17 cellular contexts compared by ENCODE assay signal in the genomic region with DNA sequence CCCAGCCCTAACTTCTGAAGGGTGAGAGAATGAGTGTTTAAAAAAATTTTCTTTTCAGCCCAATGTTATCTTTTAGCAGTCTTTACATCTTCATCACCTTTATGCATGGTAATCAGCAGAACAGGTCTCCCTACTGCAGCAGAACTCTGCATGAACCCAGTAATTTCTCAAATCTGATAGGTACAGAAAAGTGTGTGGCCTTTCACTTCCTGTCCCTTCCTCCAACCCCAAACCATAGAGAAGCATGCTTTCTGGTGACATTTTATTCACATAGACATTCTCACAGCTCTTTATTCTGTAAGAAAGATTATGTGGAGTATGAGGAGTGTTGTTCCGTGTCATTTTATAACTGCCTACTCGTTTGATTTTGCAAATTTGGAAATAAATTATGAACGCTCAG.
A peak's percentile ranks its signal among the peaks of the same experiment; 100 is the strongest.
DNase-seq lines count a peak whose midpoint lies in the region; ATAC-seq and TF ChIP-seq lines count a peak whose summit lies in the region.
"Had no signal": no experiment of that assay in that cellular context is flagged by ENCODE, and none has a peak within 500 bp of the region (broad histone marks: within the 10 kb centered on the region; RNA-seq: fewer than 3 reads in every experiment).

No MANE protein-coding gene starts in this region.

- no peak for TF ChIP-seq POLR2A in Peyer's patch (IDR thresholded peaks at IDR 0.05)

- H3K4me3 Mint-ChIP-seq in activated naive CD4-positive, alpha-beta T cell treated with anti-CD3 and anti-CD28 coated beads, Interleukin-2, amount 10 ng/mL, durations not matched to agents 7 days and 5 days = no peak overlapping the region
- no peak overlapping the region for H3K4me3 Mint-ChIP-seq in activated naive CD4-positive, alpha-beta T cell treated with anti-CD3 and anti-CD28 coated beads for 36 hours
- H3K4me3 Mint-ChIP-seq in activated T-helper 1 cell treated with anti-CD3 and anti-CD28 coated beads, Interleukin-12 subunit alpha, Interleukin-12 subunit beta, Interleukin-2, Interleukin-4 antibody, amounts not matched to agents 30 ng/mL and 10 ng/mL and 1 ng/mL, durations not matched to agents 14 hours and 24 hours and 36 hours = peak overlapping the region; percentile 16
- H3K4me3 Mint-ChIP-seq in type B pancreatic cell = no peak overlapping the region

- H3K4me3 ChIP-seq in Peyer's patch = no peak overlapping the region
- H3K4me3 ChIP-seq: upper lobe of left lung had no signal

- peaks cover 46% of the 10 kb centered on the region for H3K4me1 Mint-ChIP-seq in activated naive CD4-positive, alpha-beta T cell treated with anti-CD3 and anti-CD28 coated beads, Interleukin-2, amount 10 ng/mL, durations not matched to agents 7 days and 5 days
- H3K4me1 Mint-ChIP-seq in activated naive CD4-positive, alpha-beta T cell treated with anti-CD3 and anti-CD28 coated beads for 36 hours (ENCODE audit: low read depth) = peaks cover 39% of the 10 kb centered on the region
- H3K4me1 Mint-ChIP-seq in activated T-helper 1 cell treated with anti-CD3 and anti-CD28 coated beads, Interleukin-12 subunit alpha, Interleukin-12 subunit beta, Interleukin-2, Interleukin-4 antibody, amounts not matched to agents 30 ng/mL and 10 ng/mL and 1 ng/mL, durations not matched to agents 14 hours and 24 hours and 36 hours (ENCODE audit: low read depth) = peaks cover 59% of the 10 kb centered on the region
- H3K4me1 Mint-ChIP-seq in type B pancreatic cell (ENCODE audit: unreplicated experiment) = no peaks in the 10 kb centered on the region

- intact Hi-C loops in activated naive CD4-positive, alpha-beta T cell treated with anti-CD3 and anti-CD28 coated beads for 36 hours (cut with micrococcal nuclease) = no loop called here
- intact Hi-C loops in activated T-helper 1 cell treated with anti-CD3 and anti-CD28 coated beads, Interleukin-12 subunit alpha, Interleukin-12 subunit beta, Interleukin-2, Interleukin-4 antibody, amounts not matched to agents 30 ng/mL and 10 ng/mL and 1 ng/mL, durations not matched to agents 14 hours and 24 hours and 36 hours (cut with micrococcal nuclease) = no loop called here

- H3K27ac Mint-ChIP-seq in activated naive CD4-positive, alpha-beta T cell treated with anti-CD3 and anti-CD28 coated beads, Interleukin-2, amount 10 ng/mL, durations not matched to agents 7 days and 5 days = peak overlapping the region; percentile 34
- H3K27ac Mint-ChIP-seq in activated naive CD4-positive, alpha-beta T cell treated with anti-CD3 and anti-CD28 coated beads for 36 hours = no peak overlapping the region
- peak overlapping the region; percentile 4 for H3K27ac Mint-ChIP-seq in activated T-helper 1 cell treated with anti-CD3 and anti-CD28 coated beads, Interleukin-12 subunit alpha, Interleukin-12 subunit beta, Interleukin-2, Interleukin-4 antibody, amounts not matched to agents 30 ng/mL and 10 ng/mL and 1 ng/mL, durations not matched to agents 14 hours and 24 hours and 36 hours
- H3K27ac Mint-ChIP-seq in type B pancreatic cell = no peak overlapping the region

- peak; percentile 63 for ATAC-seq in HG02981 (IDR thresholded peaks at IDR 0.05; ENCODE audit: unreplicated experiment)

- no peaks in the 10 kb centered on the region for H3K9me3 ChIP-seq in Peyer's patch
- H3K9me3 ChIP-seq: upper lobe of left lung had no signal

- peaks cover 0 to 12% (median 0%) of the 10 kb centered on the region in 3 donors for H3K36me3 ChIP-seq in Peyer's patch

- no peaks in the 10 kb centered on the region for H3K9me3 Mint-ChIP-seq in activated naive CD4-positive, alpha-beta T cell treated with anti-CD3 and anti-CD28 coated beads, Interleukin-2, amount 10 ng/mL, durations not matched to agents 7 days and 5 days
- no peaks in the 10 kb centered on the region for H3K9me3 Mint-ChIP-seq in activated naive CD4-positive, alpha-beta T cell treated with anti-CD3 and anti-CD28 coated beads for 36 hours
- H3K9me3 Mint-ChIP-seq in activated T-helper 1 cell treated with anti-CD3 and anti-CD28 coated beads, Interleukin-12 subunit alpha, Interleukin-12 subunit beta, Interleukin-2, Interleukin-4 antibody, amounts not matched to agents 30 ng/mL and 10 ng/mL and 1 ng/mL, durations not matched to agents 14 hours and 24 hours and 36 hours = no peaks in the 10 kb centered on the region
- no peaks in the 10 kb centered on the region for H3K9me3 Mint-ChIP-seq in type B pancreatic cell

- TF ChIP-seq CTCF in Peyer's patch (IDR thresholded peaks at IDR 0.05) (no peak), type B pancreatic cell (conservative IDR thresholded peaks at IDR 0.05) (no peak)

- peaks cover 40% of the 10 kb centered on the region for H3K36me3 Mint-ChIP-seq in activated naive CD4-positive, alpha-beta T cell treated with anti-CD3 and anti-CD28 coated beads, Interleukin-2, amount 10 ng/mL, durations not matched to agents 7 days and 5 days
- H3K36me3 Mint-ChIP-seq in activated naive CD4-positive, alpha-beta T cell treated with anti-CD3 and anti-CD28 coated beads for 36 hours (ENCODE audit: low read depth) = peaks cover 26% of the 10 kb centered on the region
- H3K36me3 Mint-ChIP-seq in activated T-helper 1 cell treated with anti-CD3 and anti-CD28 coated beads, Interleukin-12 subunit alpha, Interleukin-12 subunit beta, Interleukin-2, Interleukin-4 antibody, amounts not matched to agents 30 ng/mL and 10 ng/mL and 1 ng/mL, durations not matched to agents 14 hours and 24 hours and 36 hours (ENCODE audit: low read depth) = peaks cover 41% of the 10 kb centered on the region
- H3K36me3 Mint-ChIP-seq in type B pancreatic cell = peaks cover 16% of the 10 kb centered on the region

- no peaks in the 10 kb centered on the region for H3K4me1 ChIP-seq in Peyer's patch
- H3K4me1 ChIP-seq: upper lobe of left lung had no signal

- no peaks in the 10 kb centered on the region for H3K27me3 ChIP-seq in Peyer's patch
- H3K27me3 ChIP-seq: upper lobe of left lung had no signal

- CTCF ChIA-PET in activated naive CD4-positive, alpha-beta T cell treated with anti-CD3 and anti-CD28 coated beads, Interleukin-2, amount 10 ng/mL, durations not matched to agents 7 days and 5 days (lab: Charles Lee) = interaction anchor here (1.2 to 1.5 kb wide), 2 partner anchors 52 to 57 kb away, joined by 5 to 6 read pairs; no protein-coding TSS in a partner anchor
- CTCF ChIA-PET in activated naive CD4-positive, alpha-beta T cell treated with anti-CD3 and anti-CD28 coated beads for 36 hours (lab: Charles Lee) = interaction anchor here (0.7 kb wide), 1 partner anchor 184 kb away, joined by 3 read pairs; no protein-coding TSS in a partner anchor

- H3K27ac ChIP-seq in Peyer's patch = no peak overlapping the region
- H3K27ac ChIP-seq: KMS-11, RWPE1, upper lobe of left lung had no signal

- H3K27me3 Mint-ChIP-seq in activated naive CD4-positive, alpha-beta T cell treated with anti-CD3 and anti-CD28 coated beads, Interleukin-2, amount 10 ng/mL, durations not matched to agents 7 days and 5 days = no peaks in the 10 kb centered on the region
- no peaks in the 10 kb centered on the region for H3K27me3 Mint-ChIP-seq in activated naive CD4-positive, alpha-beta T cell treated with anti-CD3 and anti-CD28 coated beads for 36 hours (ENCODE audit: low read depth)
- H3K27me3 Mint-ChIP-seq in activated T-helper 1 cell treated with anti-CD3 and anti-CD28 coated beads, Interleukin-12 subunit alpha, Interleukin-12 subunit beta, Interleukin-2, Interleukin-4 antibody, amounts not matched to agents 30 ng/mL and 10 ng/mL and 1 ng/mL, durations not matched to agents 14 hours and 24 hours and 36 hours (ENCODE audit: insufficient read depth) = no peaks in the 10 kb centered on the region
- no peaks in the 10 kb centered on the region for H3K27me3 Mint-ChIP-seq in type B pancreatic cell

- no peak for DNase-seq in activated naive CD4-positive, alpha-beta T cell treated with anti-CD3 and anti-CD28 coated beads, Interleukin-2, amount 10 ng/mL, durations not matched to agents 7 days and 5 days
- no peak for DNase-seq in activated naive CD4-positive, alpha-beta T cell treated with anti-CD3 and anti-CD28 coated beads for 36 hours
- no peak for DNase-seq in activated T-helper 1 cell treated with anti-CD3 and anti-CD28 coated beads, Interleukin-12 subunit alpha, Interleukin-12 subunit beta, Interleukin-2, Interleukin-4 antibody, amounts not matched to agents 30 ng/mL and 10 ng/mL and 1 ng/mL, durations not matched to agents 14 hours and 24 hours and 36 hours (ENCODE audit: low spot score)
- DNase-seq in globus pallidus (ENCODE audit: low spot score) (no peak), Peyer's patch (no peak), occipital lobe (lab: John Stamatoyannopoulos, UW) (no peak), type B pancreatic cell (ENCODE audit: extremely low spot score, unreplicated experiment) (no peak)
- DNase-seq: DMS153; head of caudate nucleus; NCI-H2029; NCI-H748 treated with DMSO at 0.1 percent for 48 hours; stimulated activated CD8-positive, alpha-beta memory T cell treated with anti-CD3 and anti-CD28 coated beads, Interleukin-4, amount 100 ng/mL, for 48 hours; T-helper 9 cell; upper lobe of left lung had no signal

Comparison
In these comparisons a context has a peak if more than half of its experiments do, and no peak if none do; other contexts are left out.
1. H3K27ac Mint-ChIP-seq: peak in activated naive CD4-positive, alpha-beta T cell treated with anti-CD3 and anti-CD28 coated beads, Interleukin-2, amount 10 ng/mL, durations not matched to agents 7 days and 5 days (single experiment) and activated T-helper 1 cell treated with anti-CD3 and anti-CD28 coated beads, Interleukin-12 subunit alpha, Interleukin-12 subunit beta, Interleukin-2, Interleukin-4 antibody, amounts not matched to agents 30 ng/mL and 10 ng/mL and 1 ng/mL, durations not matched to agents 14 hours and 24 hours and 36 hours (single experiment); none in activated naive CD4-positive, alpha-beta T cell treated with anti-CD3 and anti-CD28 coated beads for 36 hours (single experiment) and type B pancreatic cell (single experiment).